ENCODE assay signal across 10 cellular contexts in the genomic region with DNA sequence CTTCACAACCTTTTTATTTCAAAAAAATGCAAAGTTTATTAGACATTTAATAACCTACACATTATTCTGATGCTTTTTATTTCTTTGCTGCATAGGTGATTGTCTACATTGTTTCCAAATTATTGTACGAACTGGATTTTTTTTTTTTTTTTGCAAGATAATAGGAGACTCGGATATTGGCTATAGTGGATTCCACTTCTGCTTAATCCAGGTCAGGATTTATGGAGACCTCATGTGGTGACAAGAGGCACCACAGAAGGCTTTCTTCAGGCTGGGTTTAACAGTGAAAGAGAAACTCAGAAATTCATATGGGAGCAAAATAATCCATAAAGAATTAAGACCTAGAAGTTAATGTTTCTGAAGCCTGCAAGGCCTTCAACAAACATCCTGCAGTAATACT. TPM values are rescaled to one million over a fixed set of nuclear protein-coding genes. Genes with fewer than 3 reads are reported as not detected.
DNase-seq lines count a peak whose midpoint lies in the region; ATAC-seq and TF ChIP-seq lines count a peak whose summit lies in the region.
"Had no signal": no experiment of that assay in that cellular context is flagged by ENCODE, and none has a peak within 500 bp of the region (broad histone marks: within the 10 kb centered on the region; RNA-seq: fewer than 3 reads in every experiment).

No MANE protein-coding gene starts in this region.

- no peaks in the 10 kb centered on the region for H3K36me3 Mint-ChIP-seq in CD8-positive, alpha-beta memory T cell
- no peaks in the 10 kb centered on the region for H3K36me3 Mint-ChIP-seq in CD14-positive monocyte
- H3K36me3 Mint-ChIP-seq: memory B cell had no signal

- CTCF ChIA-PET in AG04449 (lab: Yijun Ruan, JAX), result interaction anchor here (0.6 to 7.4 kb wide), 34 partner anchors 7 to 1558 kb away, joined by 3 to 41 read pairs (median 5); no protein-coding TSS in a partner anchor
- CTCF ChIA-PET in HEK293T (lab: Yijun Ruan, JAX), result interaction anchor here (0.6 to 1.6 kb wide), 2 partner anchors 14 to 1434 kb away, joined by 3 to 6 read pairs; no protein-coding TSS in a partner anchor
- CTCF ChIA-PET in CD8-positive, alpha-beta memory T cell (lab: Charles Lee), result no interaction called here

- H3K9me3 Mint-ChIP-seq in CD8-positive, alpha-beta memory T cell, result peaks cover 0 to 11% (median 6%) of the 10 kb centered on the region in 5 donors
- H3K9me3 Mint-ChIP-seq in CD14-positive monocyte, result peaks cover 0 to 11% (median 5%) of the 10 kb centered on the region in 7 donors
- H3K9me3 Mint-ChIP-seq: memory B cell had no signal

- peak; percentile 48 for TF ChIP-seq CTCF in AG04449 (IDR thresholded peaks at IDR 0.05; ENCODE audit: insufficient read depth, low read length, missing control alignments)
- peak; percentile 32; the same call in 1 of the 2 replicates for TF ChIP-seq CTCF in WI38 (IDR thresholded peaks at IDR 0.05; ENCODE audit: low read depth, low read length)
- no peak for TF ChIP-seq CTCF in CD14-positive monocyte (IDR thresholded peaks at IDR 0.05)

- no peaks in the 10 kb centered on the region for H3K9me3 ChIP-seq in CD8-positive, alpha-beta memory T cell (ENCODE audit: low read length)

- ATAC-seq in HG03521 (IDR thresholded peaks at IDR 0.05; ENCODE audit: unreplicated experiment), result no peak
- ATAC-seq: activated naive CD4-positive, alpha-beta T cell treated with anti-CD3 and anti-CD28 coated beads, Interleukin-2, amount 50 U/mL, for 72 hours had no signal

- POLR2A ChIA-PET in AG04449 (lab: Yijun Ruan, JAX) (no interaction called here), HEK293T (lab: Yijun Ruan, JAX) (no interaction called here)
- POLR2A ChIA-PET in CD8-positive, alpha-beta memory T cell (lab: Charles Lee), result no interaction called here

- H3K4me1 Mint-ChIP-seq in CD8-positive, alpha-beta memory T cell, result peaks cover 0 to 9% (median 2%) of the 10 kb centered on the region in 3 donors
- peaks cover 5% of the 10 kb centered on the region for H3K4me1 Mint-ChIP-seq in CD14-positive monocyte

- intact Hi-C loops in CD14-positive monocyte (cut with micrococcal nuclease), result no loop called here

- DNase-seq in AG04449 (ENCODE audit: low read depth, low spot score) (no peak), HEK293T (ENCODE audit: extremely low spot score) (no peak), kidney glomerular epithelial cell (lab: John Stamatoyannopoulos, UW) (peak; percentile 17), NCI-H345 (lab: John Stamatoyannopoulos, UW) (no peak), CD14-positive monocyte (ENCODE audit: low spot score) (no peak)
- no peak for DNase-seq in CD8-positive, alpha-beta memory T cell

- H3K27me3 ChIP-seq in CD8-positive, alpha-beta memory T cell (ENCODE audit: insufficient read depth, low read length, poor library complexity, severe bottlenecking), result no peaks in the 10 kb centered on the region

- no peak overlapping the region for H3K4me3 Mint-ChIP-seq in CD8-positive, alpha-beta memory T cell
- no peak overlapping the region for H3K4me3 Mint-ChIP-seq in CD14-positive monocyte
- H3K4me3 Mint-ChIP-seq: memory B cell had no signal

- H3K27ac Mint-ChIP-seq in CD8-positive, alpha-beta memory T cell, result no peak overlapping the region
- H3K27ac Mint-ChIP-seq in CD14-positive monocyte, result no peak overlapping the region
- H3K27ac Mint-ChIP-seq: activated naive CD4-positive, alpha-beta T cell treated with anti-CD3 and anti-CD28 coated beads, Interleukin-2, amount 50 U/mL, for 72 hours; memory B cell had no signal

- peaks cover 16 to 29% of the 10 kb centered on the region in 2 donors for H3K27me3 Mint-ChIP-seq in CD8-positive, alpha-beta memory T cell
- peaks cover 34 to 48% (median 42%) of the 10 kb centered on the region in 3 donors for H3K27me3 Mint-ChIP-seq in CD14-positive monocyte (ENCODE audit: low read depth in 3 of 3)

- H3K27ac ChIP-seq in CD8-positive, alpha-beta memory T cell (ENCODE audit: low read depth, low read length), result no peak overlapping the region

- H3K4me3 ChIP-seq in AG04449 (ENCODE audit: low read depth, low read length), result no peak overlapping the region
- H3K4me3 ChIP-seq in WI38 (ENCODE audit: low read depth, low read length), result no peak overlapping the region
- H3K4me3 ChIP-seq in CD8-positive, alpha-beta memory T cell (ENCODE audit: low read length), result no peak overlapping the region

- H3K4me1 ChIP-seq in CD8-positive, alpha-beta memory T cell (ENCODE audit: insufficient read depth, low read length), result no peaks in the 10 kb centered on the region

- no peaks in the 10 kb centered on the region for H3K36me3 ChIP-seq in CD8-positive, alpha-beta memory T cell (ENCODE audit: insufficient read depth, low read length)

TF ChIP-seq in HEK293T, 16 proteins besides CTCF, POLR2A, EP300 and RAD21:
- TF ChIP-seq NFRKB (IDR thresholded peaks at IDR 0.05), result no peak
- TF ChIP-seq ELF4 (IDR thresholded peaks at IDR 0.05), result no peak
- TF ChIP-seq, protein P1, sequence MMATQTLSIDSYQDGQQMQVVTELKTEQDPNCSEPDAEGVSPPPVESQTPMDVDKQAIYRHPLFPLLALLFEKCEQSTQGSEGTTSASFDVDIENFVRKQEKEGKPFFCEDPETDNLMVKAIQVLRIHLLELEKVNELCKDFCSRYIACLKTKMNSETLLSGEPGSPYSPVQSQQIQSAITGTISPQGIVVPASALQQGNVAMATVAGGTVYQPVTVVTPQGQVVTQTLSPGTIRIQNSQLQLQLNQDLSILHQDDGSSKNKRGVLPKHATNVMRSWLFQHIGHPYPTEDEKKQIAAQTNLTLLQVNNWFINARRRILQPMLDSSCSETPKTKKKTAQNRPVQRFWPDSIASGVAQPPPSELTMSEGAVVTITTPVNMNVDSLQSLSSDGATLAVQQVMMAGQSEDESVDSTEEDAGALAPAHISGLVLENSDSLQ (IDR thresholded peaks at IDR 0.05), result peak; percentile 60
- TF ChIP-seq CTBP1 (IDR thresholded peaks at IDR 0.05; ENCODE audit: borderline replicate concordance), result 0 out of 2 replicates have a peak, but pooled peaks have one; percentile 26
- peak; percentile 84 for TF ChIP-seq ZNF384 (IDR thresholded peaks at IDR 0.05)

RNA-seq across cellular contexts. Expression of a gene that starts 2.4 kb away (rescaled TPM):
- total RNA-seq in CD8-positive, alpha-beta memory T cell, result not detected
- polyA plus RNA-seq in CD8-positive, alpha-beta memory T cell, result not detected
- polyA plus RNA-seq in CD14-positive monocyte, result not detected
- total RNA-seq: activated naive CD4-positive, alpha-beta T cell treated with anti-CD3 and anti-CD28 coated beads, Interleukin-2, amount 50 U/mL, for 72 hours had no signal
